ENCODE assay signal across 8 cellular contexts in genomic region chr22:38467904-38468760, GRCh38. TPM values are rescaled to one million over a fixed set of nuclear protein-coding genes. Genes with fewer than 3 reads are reported as not detected.
DNase-seq lines count a peak whose midpoint lies in the region; ATAC-seq and TF ChIP-seq lines count a peak whose summit lies in the region.

TSS of gene KDELR3 (plus strand) at chr22:38468096. CDS start at chr22:38468234, 138 bp downstream.

- WGBS in SK-N-SH (ENCODE audit: low lambda C conversion rate), result 79% methylated on average over 4 of the region's 61 CpGs

- in situ Hi-C loops in astrocyte of the spinal cord (cut with HindIII; ENCODE audit: low sequenced_read_pairs), result no loop called here

- H3K9ac ChIP-seq in SK-N-SH (peak within 1 kb of the TSS; percentile 78), iPS-15b (ENCODE audit: low read depth, low read length) (peak within 1 kb of the TSS; percentile 65)

- CTCF ChIA-PET in SK-N-SH (lab: Yijun Ruan, JAX), result interaction anchor here (1.0 to 1.7 kb wide), 2 partner anchors 10 to 15 kb away, joined by 3 to 6 read pairs; no protein-coding TSS in a partner anchor

- DNase-seq in NCI-H748 (lab: John Stamatoyannopoulos, UW; ENCODE audit: unreplicated experiment) (peak; percentile 23), NCI-H748 treated with DMSO at 0.1 percent for 48 hours (lab: John Stamatoyannopoulos, UW) (no peak), SK-N-SH (peak; percentile 80), astrocyte of the spinal cord (ENCODE audit: low read depth, low spot score) (peak; percentile 55), NCI-H510A treated with DMSO at 0.1 percent for 48 hours (lab: John Stamatoyannopoulos, UW) (no peak)

- H2AFZ ChIP-seq in SK-N-SH (ENCODE audit: low read depth), result peak within 1 kb of the TSS; percentile 78; the same call in 1 of the 2 replicates

- TF ChIP-seq EP300 in SK-N-SH (IDR thresholded peaks at IDR 0.05; ENCODE audit: borderline replicate concordance in 1 of 2, low read depth in 1 of 2, low read length in 1 of 2), result no peak

- no peak for TF ChIP-seq RAD21 in SK-N-SH (IDR thresholded peaks at IDR 0.05; ENCODE audit: low read length)

- H3K79me2 ChIP-seq in SK-N-SH (ENCODE audit: insufficient read depth), result no peaks in the 10 kb centered on the region

- H3K4me3 ChIP-seq in SK-N-SH (ENCODE audit: low read depth in 2 of 2, low read length in 1 of 2) (peak within 1 kb of the TSS; percentile 49 to 74), astrocyte of the spinal cord (ENCODE audit: low read depth, low read length) (peak within 1 kb of the TSS; percentile 88), iPS-15b (ENCODE audit: low read depth, low read length) (peak within 1 kb of the TSS; percentile 77), skin epidermis (peak within 1 kb of the TSS; percentile 27 to 51 (median 45))

- no peaks in the 10 kb centered on the region for H4K20me1 ChIP-seq in SK-N-SH (ENCODE audit: insufficient read depth)

- ATAC-seq in GM19463 (IDR thresholded peaks at IDR 0.05; ENCODE audit: unreplicated experiment), result no peak

- peaks cover 0 to 7% of the 10 kb centered on the region in 2 experiments; a peak in 1 of 4 replicates for H3K4me1 ChIP-seq in SK-N-SH (ENCODE audit: control insufficient read depth in 1 of 2, insufficient read depth in 2 of 2, low read depth in 1 of 2, low read length in 1 of 2)
- peaks cover 7% of the 10 kb centered on the region for H3K4me1 ChIP-seq in iPS-15b (ENCODE audit: control insufficient read depth, insufficient read depth, low read length)

- H3K9me2 ChIP-seq in SK-N-SH, result no peaks in the 10 kb centered on the region

- POLR2A ChIA-PET in SK-N-SH (lab: Yijun Ruan, JAX), result no interaction called here

- no peaks in the 10 kb centered on the region for H3K27me3 ChIP-seq in SK-N-SH (ENCODE audit: insufficient read depth)
- peaks cover 29% of the 10 kb centered on the region for H3K27me3 ChIP-seq in iPS-15b (ENCODE audit: control insufficient read depth, insufficient read depth, low read length)

- H3K4me2 ChIP-seq in SK-N-SH, result peak within 1 kb of the TSS; percentile 80

- peak; percentile 26; the same call in 1 of the 2 replicates for TF ChIP-seq CTCF in SK-N-SH (IDR thresholded peaks at IDR 0.05)
- peak; percentile 39 for TF ChIP-seq CTCF in astrocyte of the spinal cord (IDR thresholded peaks at IDR 0.05; ENCODE audit: low read depth, low read length)

- H3K27ac ChIP-seq in SK-N-SH (ENCODE audit: low read depth in 2 of 2, low read length in 1 of 2) (no peak within 1 kb of the TSS), skin epidermis (peak within 1 kb of the TSS in 18 of 21 experiments; percentile 11 to 92 (median 63))

- no peaks in the 10 kb centered on the region for H3F3A ChIP-seq in SK-N-SH (replicated peaks; ENCODE audit: insufficient read depth)

- H3K9me3 ChIP-seq in SK-N-SH (no peaks in the 10 kb centered on the region), iPS-15b (ENCODE audit: control insufficient read depth, insufficient read depth, low read length) (no peaks in the 10 kb centered on the region)

- H3K36me3 ChIP-seq in SK-N-SH (replicated peaks in 1 of 2; ENCODE audit: control insufficient read depth in 1 of 2, insufficient read depth in 2 of 2, low read length in 1 of 2), result no peaks in the 10 kb centered on the region
- no peaks in the 10 kb centered on the region for H3K36me3 ChIP-seq in iPS-15b (ENCODE audit: control insufficient read depth, insufficient read depth, low read length)

TF ChIP-seq in SK-N-SH, 30 proteins besides CTCF, POLR2A, EP300 and RAD21:
- TF ChIP-seq NFIC (IDR thresholded peaks at IDR 0.05; ENCODE audit: borderline replicate concordance) (no peak), RXRA (IDR thresholded peaks at IDR 0.05; ENCODE audit: borderline replicate concordance, low read depth) (no peak), RCOR1 (IDR thresholded peaks at IDR 0.05; ENCODE audit: low read length) (no peak), TAF1 (IDR thresholded peaks at IDR 0.05; ENCODE audit: borderline replicate concordance, low read depth, low read length) (no peak), RFX5 (IDR thresholded peaks at IDR 0.05; ENCODE audit: low read length) (no peak), CHD2 (IDR thresholded peaks at IDR 0.05; ENCODE audit: low read length, partially characterized antibody) (no peak)

RNA-seq across cellular contexts. Expression of gene KDELR3, which starts in this region (rescaled TPM):
- 16.5 and 17.1 TPM in 2 replicates for polyA plus RNA-seq in SK-N-SH (2012; rRNA removed)
- polyA plus RNA-seq in SK-N-SH (2012; cell fraction: cytosol; rRNA removed), result 17.9 and 19.3 TPM in 2 replicates
- 7.7 and 13.2 TPM in 2 replicates for polyA plus RNA-seq in SK-N-SH (2012; cell fraction: nucleus; rRNA removed)

Comparison
In these comparisons a context has a peak if more than half of its experiments do, and no peak if none do; other contexts are left out.
1. DNase-seq: peak in NCI-H748 (single experiment), SK-N-SH (single experiment) and astrocyte of the spinal cord (single experiment); none in NCI-H748 treated with DMSO at 0.1 percent for 48 hours (single experiment) and NCI-H510A treated with DMSO at 0.1 percent for 48 hours (single experiment).
2. H3K27ac ChIP-seq: peak in skin epidermis (18 of 21); none in SK-N-SH (0 of 2).
3. Peak in every context shown above with its lines, with median percentiles within 50 percentile points of each other: H3K4me3 ChIP-seq.